In genomic region chr10:15737635-15738034, GRCh38 we compare ENCODE assay signal across 24 cellular contexts. TPM values are rescaled to one million over a fixed set of nuclear protein-coding genes. Genes with fewer than 3 reads are reported as not detected.
A peak's percentile ranks its signal among the peaks of the same experiment; 100 is the strongest.
DNase-seq lines count a peak whose midpoint lies in the region; ATAC-seq and TF ChIP-seq lines count a peak whose summit lies in the region.
"Had no signal": no experiment of that assay in that cellular context is flagged by ENCODE, and none has a peak within 500 bp of the region (broad histone marks: within the 10 kb centered on the region; RNA-seq: fewer than 3 reads in every experiment).

No MANE protein-coding gene starts in this region.

- H2BK5ac ChIP-seq in mesendoderm (ENCODE audit: low read length) = no peak overlapping the region

- no peak overlapping the region for H3K9ac ChIP-seq in mesendoderm (ENCODE audit: low read length)
- H3K9ac ChIP-seq: BLaER1 treated with 17β-estradiol and CSF1 and Interleukin-3, amounts not matched to agents 10 nM and 100 nM had no signal

- no peak overlapping the region for H4K5ac ChIP-seq in mesendoderm (ENCODE audit: low read length)

- WGBS in mesendoderm (ENCODE audit: extremely low coverage, insufficient coverage, low lambda C conversion rate) = no CpG with 5 or more reads among the region's 5 CpGs

- H3K79me1 ChIP-seq in mesendoderm (ENCODE audit: low read length) = no peaks in the 10 kb centered on the region

- H3K4me1 ChIP-seq in right atrium auricular region (no peaks in the 10 kb centered on the region), mesendoderm (ENCODE audit: control insufficient read depth, low read depth, low read length) (no peaks in the 10 kb centered on the region), uterus (no peaks in the 10 kb centered on the region)
- H3K4me1 ChIP-seq: A549; BLaER1 treated with 17β-estradiol and CSF1 and Interleukin-3, amounts not matched to agents 10 nM and 100 nM had no signal

- no peak overlapping the region for H2BK120ac ChIP-seq in mesendoderm (ENCODE audit: low read depth, low read length)

- no peak overlapping the region for H3K4me2 ChIP-seq in mesendoderm (ENCODE audit: low read length)
- H3K4me2 ChIP-seq: A549; BLaER1 treated with 17β-estradiol and CSF1 and Interleukin-3, amounts not matched to agents 10 nM and 100 nM had no signal

- no peak overlapping the region for H3K4ac ChIP-seq in mesendoderm (ENCODE audit: low read depth, low read length)

- TF ChIP-seq CTCF in right atrium auricular region (IDR thresholded peaks at IDR 0.05) (no peak), cardiac fibroblast (IDR thresholded peaks at IDR 0.05; ENCODE audit: low read depth, low read length) (no peak), uterus (IDR thresholded peaks at IDR 0.05) (no peak)

- peaks cover 0 to 7% of the 10 kb centered on the region in 2 donors for H3K9me3 ChIP-seq in right atrium auricular region
- no peaks in the 10 kb centered on the region for H3K9me3 ChIP-seq in uterus
- H3K9me3 ChIP-seq: A549, MG63 had no signal

- H3K18ac ChIP-seq in mesendoderm (ENCODE audit: low read length) = no peak overlapping the region

- H3K4me3 ChIP-seq in right atrium auricular region (no peak overlapping the region), cardiac fibroblast (replicated peaks in 1 of 2; ENCODE audit: low read depth in 2 of 2, low read length in 2 of 2) (no peak overlapping the region), mesendoderm (ENCODE audit: low read length) (no peak overlapping the region), uterus (no peak overlapping the region)
- H3K4me3 ChIP-seq: A549; BLaER1 treated with 17β-estradiol and CSF1 and Interleukin-3, amounts not matched to agents 10 nM and 100 nM; MG63 had no signal

- H3K27me3 ChIP-seq in right atrium auricular region = no peaks in the 10 kb centered on the region
- H3K27me3 ChIP-seq in mesendoderm (ENCODE audit: insufficient read depth, low read length, poor library complexity) = no peaks in the 10 kb centered on the region
- H3K27me3 ChIP-seq in uterus = no peaks in the 10 kb centered on the region
- H3K27me3 ChIP-seq: BLaER1 treated with 17β-estradiol and CSF1 and Interleukin-3, amounts not matched to agents 10 nM and 100 nM; MG63 had no signal

- no peak overlapping the region for H2AK5ac ChIP-seq in mesendoderm (ENCODE audit: low read length)

- no peak overlapping the region for H3K27ac ChIP-seq in right atrium auricular region
- H3K27ac ChIP-seq in mesendoderm (ENCODE audit: low read depth, low read length) = no peak overlapping the region
- H3K27ac ChIP-seq in uterus = peak overlapping the region; percentile 21 to 65
- H3K27ac ChIP-seq: A549; BLaER1 treated with 17β-estradiol and CSF1 and Interleukin-3, amounts not matched to agents 10 nM and 100 nM; RWPE1 had no signal

- no peaks in the 10 kb centered on the region for H3K79me2 ChIP-seq in mesendoderm (ENCODE audit: control insufficient read depth, insufficient read depth, low read length)

- no peak for TF ChIP-seq POLR2A in uterus (IDR thresholded peaks at IDR 0.05)

- no peak overlapping the region for H2BK15ac ChIP-seq in mesendoderm (replicated peaks; ENCODE audit: low read depth)

- no peak overlapping the region for H3K56ac ChIP-seq in mesendoderm (ENCODE audit: low read length)

- ATAC-seq in Right ventricle myocardium inferior = peak; percentile 18
- no peak for ATAC-seq in left colon
- ATAC-seq: A549, SK-N-SH treated with all-trans-retinoic acid at 6 μM for 48 hours had no signal

- DNase-seq in Right ventricle myocardium inferior (ENCODE audit: missing footprints) = no peak
- DNase-seq in right atrium auricular region (ENCODE audit: low spot score) = no peak
- DNase-seq in cardiac fibroblast (ENCODE audit: low read depth in 2 of 2) = peak; percentile 15 to 24
- peak; percentile 10 for DNase-seq in mesendoderm
- no peak for DNase-seq in uterus
- DNase-seq in SIG-M5 treated with dmso at 0.1 percent for 504 hours (lab: John Stamatoyannopoulos, UW; ENCODE audit: unreplicated experiment) = no peak
- no peak for DNase-seq in left colon
- DNase-seq in GDM1 (lab: John Stamatoyannopoulos, UW) = no peak
- DNase-seq: activated CD4-positive, alpha-beta T cell treated with anti-CD3 and anti-CD28 coated beads for 48 hours; activated naive CD4-positive, alpha-beta T cell treated with anti-CD3 and anti-CD28 coated beads, Interleukin-2, amount 50 U/mL, for 16 hours; central memory CD4-positive, alpha-beta T cell; COR-L47; DMS79; head of caudate nucleus; NCI-H2171; NCI-H524; NK-92 treated with Interleukin-12 subunit alpha and Interleukin-12 subunit beta, amount 100 ng/mL, for 24 hours; T-helper 2 cell had no signal

- H3K36me3 ChIP-seq in right atrium auricular region = no peaks in the 10 kb centered on the region
- H3K36me3 ChIP-seq in mesendoderm (ENCODE audit: control insufficient read depth, insufficient read depth, low read length) = no peaks in the 10 kb centered on the region
- no peaks in the 10 kb centered on the region for H3K36me3 ChIP-seq in uterus
- H3K36me3 ChIP-seq: BLaER1 treated with 17β-estradiol and CSF1 and Interleukin-3, amounts not matched to agents 10 nM and 100 nM; MG63 had no signal

- no peak overlapping the region for H4K8ac ChIP-seq in mesendoderm (ENCODE audit: low read depth, low read length)

- intact Hi-C loops in Right ventricle myocardium inferior (cut with DNase I) (no loop called here), uterus (cut with DNase I; ENCODE audit: low total_unique reads) (no loop called here), left colon (cut with DNase I, micrococcal nuclease) (no loop called here)

- H3K23ac ChIP-seq in mesendoderm (ENCODE audit: low read length) = no peak overlapping the region

RNA-seq across cellular contexts. Expression of gene ITGA8, which starts 17.9 kb away (rescaled TPM):
- total RNA-seq in Right ventricle myocardium inferior (1.7 TPM), right atrium auricular region (1 to 10 TPM; 4.9 to 6.4 TPM), uterus (10 to 100 TPM in 2 of 4 donors, 1 to 10 TPM in 2; 9.4 to 64.8 (median 28.1) TPM), left colon (1 to 10 TPM; 2.6 to 6.1 TPM)
- 0.01 TPM for polyA plus RNA-seq in mesendoderm (2013, experiment 1 of 2)
- polyA plus RNA-seq in mesendoderm (2013, experiment 2 of 2) = under 0.01 TPM
- polyA plus RNA-seq: IgD-negative memory B cell had no signal

Comparison
In these comparisons a context has a peak if more than half of its experiments do, and no peak if none do; other contexts are left out.
1. DNase-seq: peak in cardiac fibroblast (2 of 2) and mesendoderm (single experiment); none in Right ventricle myocardium inferior (single experiment), right atrium auricular region (single experiment), uterus (0 of 2), SIG-M5 treated with dmso at 0.1 percent for 504 hours (single experiment), left colon (0 of 2) and GDM1 (single experiment).
2. H3K27ac ChIP-seq: peak in uterus (2 of 2); none in right atrium auricular region (0 of 2) and mesendoderm (single experiment).